8 cellular contexts compared by ENCODE assay signal in genomic region chr1:42962641-42963377, GRCh38. TPM values are rescaled to one million over a fixed set of nuclear protein-coding genes. Genes with fewer than 3 reads are reported as not detected.
DNase-seq lines count a peak whose midpoint lies in the region; ATAC-seq and TF ChIP-seq lines count a peak whose summit lies in the region.

No MANE protein-coding gene starts in this region.

- no peaks in the 10 kb centered on the region for H3K9me3 ChIP-seq in T-helper 17 cell (ENCODE audit: control insufficient read depth, low read length, poor library complexity, severe bottlenecking)

- H3K4me1 Mint-ChIP-seq in brain (peaks cover 62% of the 10 kb centered on the region), T-helper 17 cell (peaks cover 27% of the 10 kb centered on the region)

- H3K27ac Mint-ChIP-seq in brain (peak overlapping the region; percentile 35 to 95 (median 93)), T-helper 17 cell (no peak overlapping the region)

- no peak for TF ChIP-seq CTCF in brain (conservative IDR thresholded peaks at IDR 0.05)

- DNase-seq in Caki2 (ENCODE audit: low read depth), result peak; percentile 83
- peak; percentile 91 for DNase-seq in NCI-H2029 treated with DMSO at 0.1 percent for 48 hours (lab: John Stamatoyannopoulos, UW)
- peak; percentile 76 for DNase-seq in mucosa of gallbladder (ENCODE audit: low spot score)
- no peak for DNase-seq in activated gamma-delta T cell (lab: John Stamatoyannopoulos, UW)
- DNase-seq in T-helper 17 cell, result no peak
- no peak for DNase-seq in left lobe of liver (ENCODE audit: low spot score)

- no peaks in the 10 kb centered on the region for H3K9me3 Mint-ChIP-seq in brain

- H3K4me3 Mint-ChIP-seq in brain (peak overlapping the region; percentile 43 to 95 (median 64)), T-helper 17 cell (no peak overlapping the region)

- H3K36me3 Mint-ChIP-seq in brain (no peaks in the 10 kb centered on the region), T-helper 17 cell (ENCODE audit: low read depth) (peaks cover 6% of the 10 kb centered on the region)

- H3K27me3 Mint-ChIP-seq in brain, result peaks cover 3% of the 10 kb centered on the region
- H3K27me3 Mint-ChIP-seq in T-helper 17 cell, result peaks cover 18% of the 10 kb centered on the region

- in situ Hi-C loops in Caki2 (cut with HindIII; ENCODE audit: low pct_unique_long_range_greater_than_20kb, low sequenced_read_pairs), result no loop called here

- no peak for ATAC-seq in HG02938 (IDR thresholded peaks at IDR 0.05; ENCODE audit: unreplicated experiment)
- ATAC-seq in T-helper 17 cell, result no peak
- no peak for ATAC-seq in left lobe of liver

RNA-seq across cellular contexts. Expression of gene SLC2A1, which starts 4.1 kb away (rescaled TPM):
- 549 and 560 TPM in 2 replicates for total RNA-seq in Caki2 (2014; rRNA removed; shearing (Covaris generic); ENCODE audit: low replicate concordance)
- 127 TPM for polyA plus RNA-seq in brain (ENCODE audit: insufficient read depth, low read depth, low replicate concordance)
- total RNA-seq in mucosa of gallbladder (142 TPM), T-helper 17 cell (10 to 100 TPM; 63.7 to 79.0 TPM), left lobe of liver (9.5 TPM)

Comparison
In these comparisons a context has a peak if more than half of its experiments do, and no peak if none do; other contexts are left out.
1. DNase-seq: peak in Caki2 (single experiment), NCI-H2029 treated with DMSO at 0.1 percent for 48 hours (single experiment) and mucosa of gallbladder (single experiment); none in activated gamma-delta T cell (single experiment), T-helper 17 cell (0 of 3) and left lobe of liver (single experiment).